ENCODE assay signal across 22 cellular contexts in the genomic region with DNA sequence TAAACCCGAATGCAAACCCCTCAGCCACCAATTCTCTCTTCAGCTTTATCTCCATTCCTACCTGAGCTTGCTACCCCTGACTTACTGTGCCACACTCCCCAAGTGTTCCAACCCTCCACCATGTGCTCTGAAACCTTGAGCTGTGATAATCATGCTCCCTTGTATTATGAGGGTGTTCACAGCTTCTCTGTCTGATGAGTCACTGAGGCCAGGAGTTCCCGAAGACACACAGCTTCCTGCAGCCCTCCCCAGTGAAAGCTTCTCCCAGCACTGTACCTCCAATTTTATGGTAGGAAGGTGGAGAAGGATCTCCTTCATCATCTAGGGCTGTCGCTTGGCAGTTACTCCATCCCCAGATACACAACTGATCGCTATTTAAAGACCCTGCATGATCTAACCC. TPM values are rescaled to one million over a fixed set of nuclear protein-coding genes. Genes with fewer than 3 reads are reported as not detected.
"Had no signal": no experiment of that assay in that cellular context is flagged by ENCODE, and none has a peak within 500 bp of the region (broad histone marks: within the 10 kb centered on the region; RNA-seq: fewer than 3 reads in every experiment).

No MANE protein-coding gene starts in this region.

- H3K4me3 ChIP-seq: heart right ventricle, left lung, lung, sigmoid colon, smooth muscle cell, testis had no signal

- DNase-seq: activated CD4-positive, alpha-beta T cell treated with anti-CD3 and anti-CD28 coated beads, Interleukin-2, amount 10 ng/mL, durations not matched to agents 7 days and 5 days; activated CD8-positive, alpha-beta T cell treated with anti-CD3 and anti-CD28 coated beads for 36 hours; activated gamma-delta T cell treated with Interleukin-2 at 50 U/mL for 16 hours; anterior cingulate cortex; cortex of kidney; endodermal cell; heart right ventricle; kidney; left lung; midbrain; natural killer cell; retina; sigmoid colon; stimulated activated CD4-positive, alpha-beta T cell treated with anti-CD3 and anti-CD28 coated beads, Interleukin-15, amount 100 ng/mL, for 24 hours; stimulated activated CD4-positive, alpha-beta T cell treated with anti-CD3 and anti-CD28 coated beads, Interleukin-2, amount 100 ng/mL, for 48 hours; stimulated activated CD8-positive, alpha-beta memory T cell treated with anti-CD3 and anti-CD28 coated beads, Interleukin-4, amount 100 ng/mL, for 48 hours; stimulated activated naive CD4-positive, alpha-beta T cell; T-helper 2 cell; testis had no signal

RNA-seq across cellular contexts. Expression of a gene that starts 24.9 kb away (rescaled TPM):
- total RNA-seq: activated CD8-positive, alpha-beta T cell treated with anti-CD3 and anti-CD28 coated beads for 36 hours; activated T-helper 1 cell treated with anti-CD3 and anti-CD28 coated beads, Interleukin-12 subunit alpha, Interleukin-12 subunit beta, Interleukin-2, Interleukin-4 antibody, amounts not matched to agents 30 ng/mL and 10 ng/mL and 1 ng/mL, durations not matched to agents 14 hours and 24 hours and 36 hours; natural killer cell had no signal
